Comparison of ENCODE assay signal across 19 cellular contexts in genomic region chr5:40784916-40785315, GRCh38. TPM values are rescaled to one million over a fixed set of nuclear protein-coding genes. Genes with fewer than 3 reads are reported as not detected.
DNase-seq lines count a peak whose midpoint lies in the region; ATAC-seq and TF ChIP-seq lines count a peak whose summit lies in the region.
"Had no signal": no experiment of that assay in that cellular context is flagged by ENCODE, and none has a peak within 500 bp of the region (broad histone marks: within the 10 kb centered on the region; RNA-seq: fewer than 3 reads in every experiment).

No MANE protein-coding gene starts in this region.

- H3K4me1 ChIP-seq in hepatocyte (ENCODE audit: insufficient read depth) (peaks cover 18% of the 10 kb centered on the region), transverse colon (peaks cover 0 to 62% (median 36%) of the 10 kb centered on the region in 4 donors)

- TF ChIP-seq CTCF in Calu3 (IDR thresholded peaks at IDR 0.05; ENCODE audit: unreplicated experiment): no peak
- no peak for TF ChIP-seq CTCF in hepatocyte (IDR thresholded peaks at IDR 0.05; ENCODE audit: poor library complexity)
- no peak for TF ChIP-seq CTCF in transverse colon (IDR thresholded peaks at IDR 0.05)
- TF ChIP-seq CTCF in osteocyte (IDR thresholded peaks at IDR 0.05): no peak

- TF ChIP-seq POLR2A in transverse colon (IDR thresholded peaks at IDR 0.05): no peak

- H3K79me2 ChIP-seq in hepatocyte: peaks cover 97% of the 10 kb centered on the region

- H3K9me3 ChIP-seq in hepatocyte (ENCODE audit: low read depth) (no peaks in the 10 kb centered on the region), transverse colon (no peaks in the 10 kb centered on the region)

- in situ Hi-C loops in transverse colon (cut with MboI; ENCODE audit: low pct_ligation_motif_present in 1 of 4, low pct_unique_long_range_greater_than_20kb in 1 of 4, low sequenced_read_pairs in 3 of 4): no loop called here

- CTCF ChIA-PET in Calu3 (lab: Charles Lee): interaction anchor here (1.1 to 1.6 kb wide), 3 partner anchors 10 to 58 kb away, joined by 3 to 7 read pairs (median 7); partner anchors contain the start of gene PRKAA1

- H3K36me3 ChIP-seq in hepatocyte (replicated peaks; ENCODE audit: insufficient read depth, low read depth): no peaks in the 10 kb centered on the region
- peaks cover 0 to 5% (median 0%) of the 10 kb centered on the region in 4 donors for H3K36me3 ChIP-seq in transverse colon

- WGBS in hepatocyte (ENCODE audit: low lambda C conversion rate, missing lambda C conversion rate): 85% methylated on average over 1 of the region's 1 CpG
- WGBS in transverse colon (ENCODE audit: low coverage in 1 of 2), 2 donors: 57 to 64% methylated on average over 1 of the region's 1 CpG

- no peak overlapping the region for H2AFZ ChIP-seq in hepatocyte

- intact Hi-C loops in Calu3 (cut with micrococcal nuclease; ENCODE audit: unreplicated experiment) (loop anchor here (1.0 kb wide), 1 partner anchor 9 kb away; no protein-coding TSS in a partner anchor), transverse colon (cut with DNase I; ENCODE audit: low total_unique reads) (no loop called here)

- H3K4me1 Mint-ChIP-seq in Calu3 (ENCODE audit: low read depth, unreplicated experiment) (peaks cover 47% of the 10 kb centered on the region), osteocyte (ENCODE audit: unreplicated experiment) (peaks cover 21% of the 10 kb centered on the region)

- no peaks in the 10 kb centered on the region for H3K27me3 Mint-ChIP-seq in Calu3 (ENCODE audit: unreplicated experiment)
- H3K27me3 Mint-ChIP-seq in osteocyte (ENCODE audit: unreplicated experiment): no peaks in the 10 kb centered on the region
- H3K27me3 Mint-ChIP-seq: CD8-positive, alpha-beta memory T cell; IgD-negative memory B cell had no signal

- H3K27ac Mint-ChIP-seq in Calu3 (ENCODE audit: unreplicated experiment): peak overlapping the region; percentile 74
- no peak overlapping the region for H3K27ac Mint-ChIP-seq in osteocyte (ENCODE audit: unreplicated experiment)

- DNase-seq in Calu3: no peak
- DNase-seq in hepatocyte (ENCODE audit: low spot score): no peak
- no peak for DNase-seq in transverse colon
- no peak for DNase-seq in osteocyte (ENCODE audit: extremely low spot score, unreplicated experiment)
- DNase-seq: CD8-positive, alpha-beta memory T cell; DMS153; DND-41; NCI-H1048; NCI-H1417 treated with DMSO at 0.1 percent for 48 hours; NCI-H1694 treated with DMSO at 0.1 percent for 48 hours; NCI-H2081; NCI-H2227 treated with DMSO at 0.1 percent for 48 hours; NCI-H69; SIG-M5 had no signal

- ATAC-seq in HG02571 (IDR thresholded peaks at IDR 0.05; ENCODE audit: unreplicated experiment): no peak
- ATAC-seq: Panc1 had no signal

- H3K4me3 ChIP-seq in hepatocyte (no peak overlapping the region), transverse colon (no peak overlapping the region)
- H3K4me3 ChIP-seq: SK-N-MC had no signal

- H3K9me2 ChIP-seq in hepatocyte (replicated peaks; ENCODE audit: insufficient read depth): no peaks in the 10 kb centered on the region

- H3K27me3 ChIP-seq in hepatocyte (no peaks in the 10 kb centered on the region), transverse colon (no peaks in the 10 kb centered on the region)

- peaks cover 18% of the 10 kb centered on the region for H4K20me1 ChIP-seq in hepatocyte (ENCODE audit: insufficient read depth, poor library complexity, severe bottlenecking)

- no peak overlapping the region for H3K4me3 Mint-ChIP-seq in Calu3 (ENCODE audit: low read depth, unreplicated experiment)
- H3K4me3 Mint-ChIP-seq in osteocyte (ENCODE audit: unreplicated experiment): no peak overlapping the region
- H3K4me3 Mint-ChIP-seq: CD14-positive monocyte had no signal

- H3K4me2 ChIP-seq in hepatocyte: peak overlapping the region; percentile 63

- no TSS peak for BruUV-seq in Calu3 (replicated peaks; lab: Mats Ljungman, UMichigan)

- peaks cover 13% of the 10 kb centered on the region for H3K36me3 Mint-ChIP-seq in Calu3 (ENCODE audit: insufficient read depth, unreplicated experiment)
- peaks cover 8% of the 10 kb centered on the region for H3K36me3 Mint-ChIP-seq in osteocyte (ENCODE audit: unreplicated experiment)

- no peak for TF ChIP-seq EP300 in transverse colon (IDR thresholded peaks at IDR 0.05; ENCODE audit: low read depth)

- H3K9me3 Mint-ChIP-seq in Calu3 (ENCODE audit: low read depth, unreplicated experiment): no peaks in the 10 kb centered on the region
- peaks cover 10% of the 10 kb centered on the region for H3K9me3 Mint-ChIP-seq in osteocyte (ENCODE audit: unreplicated experiment)
- H3K9me3 Mint-ChIP-seq: IgD-negative memory B cell had no signal

- H3K27ac ChIP-seq in hepatocyte (peak overlapping the region; percentile 74), transverse colon (peak overlapping the region; percentile 57 to 71 (median 64))
- H3K27ac ChIP-seq: SK-N-MC had no signal

RNA-seq across cellular contexts. Expression of gene PRKAA1, which starts 13.3 kb away (rescaled TPM):
- total RNA-seq in Calu3 (2022) (117 and 118 TPM in 2 replicates), hepatocyte (87.9 and 90.4 TPM in 2 replicates), transverse colon (100 to 1,000 TPM in 3 of 4 donors, 10 to 100 TPM in 1; 79.3 to 262 (median 112) TPM), osteocyte (85.2 and 91.1 TPM in 2 replicates)
- 24.5 and 25.7 TPM in 2 replicates for polyA plus RNA-seq in hepatocyte

RNA-seq across cellular contexts. Expression of gene TTC33, which starts 29.2 kb away (rescaled TPM):
- total RNA-seq in Calu3 (2022) (11.3 and 14.0 TPM in 2 replicates), hepatocyte (15.4 and 19.3 TPM in 2 replicates), transverse colon (10 to 100 TPM in 3 of 4 donors, 1 to 10 TPM in 1; 6.4 to 67.3 (median 17.4) TPM), osteocyte (18.1 and 18.2 TPM in 2 replicates)
- 5.6 and 8.8 TPM in 2 replicates for polyA plus RNA-seq in hepatocyte

RNA-seq across cellular contexts. Expression of gene RPL37, which starts 50.1 kb away (rescaled TPM):
- total RNA-seq in Calu3 (2022) (984 and 1,038 TPM in 2 replicates), hepatocyte (48.2 and 68.7 TPM in 2 replicates), transverse colon (100 to 1,000 TPM in 2 of 4 donors, 10 to 100 TPM in 2; 15.1 to 157 (median 90.5) TPM), osteocyte (1,134 and 1,223 TPM in 2 replicates)
- polyA plus RNA-seq in hepatocyte: 534 and 566 TPM in 2 replicates

RNA-seq across cellular contexts. Expression of gene CARD6, which starts 56.3 kb away (rescaled TPM):
- total RNA-seq in Calu3 (2022) (5.9 and 8.2 TPM in 2 replicates), hepatocyte (4.5 and 5.5 TPM in 2 replicates), transverse colon (1 to 10 TPM in 3 of 4 donors, under 1 TPM in 1; 0.60 to 4.4 (median 3.0) TPM), osteocyte (0.73 and 1.1 TPM in 2 replicates)
- polyA plus RNA-seq in hepatocyte: 1.4 and 2.6 TPM in 2 replicates
